Comparison of ENCODE assay signal across 13 cellular contexts in the genomic region with DNA sequence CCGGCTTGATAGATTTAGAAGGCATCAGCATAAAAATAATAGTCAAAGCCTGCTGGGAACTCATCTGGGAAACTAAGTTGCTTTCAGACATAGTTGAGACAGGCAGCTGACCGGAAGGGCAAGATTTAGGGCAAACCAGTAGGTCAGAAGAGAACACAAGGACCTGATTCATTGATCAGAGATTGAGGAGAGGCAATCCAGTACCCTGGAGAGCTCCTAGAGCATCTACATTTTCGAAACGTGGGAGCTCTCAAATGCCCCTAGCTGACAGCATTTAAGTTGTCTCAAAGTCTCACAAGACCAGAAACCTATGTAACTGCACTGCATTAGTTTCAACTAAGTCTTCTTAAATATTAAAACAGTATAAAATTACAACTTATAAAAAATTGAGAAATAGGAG. TPM values are rescaled to one million over a fixed set of nuclear protein-coding genes. Genes with fewer than 3 reads are reported as not detected.
DNase-seq lines count a peak whose midpoint lies in the region; ATAC-seq and TF ChIP-seq lines count a peak whose summit lies in the region.
"Had no signal": no experiment of that assay in that cellular context is flagged by ENCODE, and none has a peak within 500 bp of the region (broad histone marks: within the 10 kb centered on the region; RNA-seq: fewer than 3 reads in every experiment).

No MANE protein-coding gene starts in this region.

- no peaks in the 10 kb centered on the region for H3K4me1 Mint-ChIP-seq in activated CD8-positive, alpha-beta T cell treated with anti-CD3 and anti-CD28 coated beads, Interleukin-2, amount 10 ng/mL, durations not matched to agents 7 days and 5 days (ENCODE audit: low read depth)

- H3K9me2 ChIP-seq in hepatocyte (replicated peaks; ENCODE audit: insufficient read depth) = no peaks in the 10 kb centered on the region

- in situ Hi-C loops in KBM-7 (cut with MboI; ENCODE audit: low pct_unique_long_range_greater_than_20kb, low sequenced_read_pairs) = no loop called here

- H3K9ac ChIP-seq in DND-41 (ENCODE audit: low read depth, low read length) = no peak overlapping the region

- H3K36me3 ChIP-seq in DND-41 (ENCODE audit: insufficient read depth, low read length) (no peaks in the 10 kb centered on the region), hepatocyte (replicated peaks; ENCODE audit: insufficient read depth, low read depth) (no peaks in the 10 kb centered on the region)
- H3K36me3 ChIP-seq: ovary had no signal

- no peak overlapping the region for H3K4me3 ChIP-seq in DND-41 (ENCODE audit: low read depth in 1 of 2, low read length in 2 of 2)
- no peak overlapping the region for H3K4me3 ChIP-seq in hepatocyte
- H3K4me3 ChIP-seq: coronary artery, ovary had no signal

- H3K9me3 ChIP-seq in DND-41 (ENCODE audit: insufficient read depth, low read length, severe bottlenecking) = no peaks in the 10 kb centered on the region
- H3K9me3 ChIP-seq in hepatocyte (ENCODE audit: low read depth) = no peaks in the 10 kb centered on the region
- H3K9me3 ChIP-seq: ovary had no signal

- H3K27me3 Mint-ChIP-seq in activated CD8-positive, alpha-beta T cell treated with anti-CD3 and anti-CD28 coated beads, Interleukin-2, amount 10 ng/mL, durations not matched to agents 7 days and 5 days (ENCODE audit: low read depth) = peaks cover 21% of the 10 kb centered on the region

- no peaks in the 10 kb centered on the region for H3K36me3 Mint-ChIP-seq in activated CD8-positive, alpha-beta T cell treated with anti-CD3 and anti-CD28 coated beads, Interleukin-2, amount 10 ng/mL, durations not matched to agents 7 days and 5 days (ENCODE audit: low read depth)

- no peak overlapping the region for H3K27ac Mint-ChIP-seq in activated CD8-positive, alpha-beta T cell treated with anti-CD3 and anti-CD28 coated beads, Interleukin-2, amount 10 ng/mL, durations not matched to agents 7 days and 5 days

- H3K27me3 ChIP-seq in DND-41 (ENCODE audit: insufficient read depth, low read length, poor library complexity) (no peaks in the 10 kb centered on the region), hepatocyte (no peaks in the 10 kb centered on the region)
- H3K27me3 ChIP-seq: ovary had no signal

- H3K79me2 ChIP-seq in DND-41 (ENCODE audit: insufficient read depth, low read length) (no peaks in the 10 kb centered on the region), hepatocyte (no peaks in the 10 kb centered on the region)

- POLR2A ChIA-PET in activated CD8-positive, alpha-beta T cell treated with anti-CD3 and anti-CD28 coated beads, Interleukin-2, amount 10 ng/mL, durations not matched to agents 7 days and 5 days (lab: Charles Lee) = interaction anchor here (1.8 kb wide), 1 partner anchor 23 kb away, joined by 8 read pairs; a partner anchor contains a TSS

- CTCF ChIA-PET in activated CD8-positive, alpha-beta T cell treated with anti-CD3 and anti-CD28 coated beads, Interleukin-2, amount 10 ng/mL, durations not matched to agents 7 days and 5 days (lab: Charles Lee) = interaction anchor here (0.9 to 1.7 kb wide), 5 partner anchors 23 to 96 kb away, joined by 3 to 4 read pairs (median 4); a partner anchor contains a TSS

- no peaks in the 10 kb centered on the region for H3K9me3 Mint-ChIP-seq in activated CD8-positive, alpha-beta T cell treated with anti-CD3 and anti-CD28 coated beads, Interleukin-2, amount 10 ng/mL, durations not matched to agents 7 days and 5 days (ENCODE audit: insufficient read depth)

- TF ChIP-seq CTCF in DND-41 (IDR thresholded peaks at IDR 0.05; ENCODE audit: borderline replicate concordance, extremely low read depth, low read length, poor library complexity, severe bottlenecking) (no peak), hepatocyte (IDR thresholded peaks at IDR 0.05; ENCODE audit: poor library complexity) (no peak)

- H3K4me2 ChIP-seq in DND-41 (ENCODE audit: insufficient read depth, low read length) = no peak overlapping the region
- no peak overlapping the region for H3K4me2 ChIP-seq in hepatocyte

- no peaks in the 10 kb centered on the region for H4K20me1 ChIP-seq in DND-41 (ENCODE audit: insufficient read depth, low read length)
- no peaks in the 10 kb centered on the region for H4K20me1 ChIP-seq in hepatocyte (ENCODE audit: insufficient read depth, poor library complexity, severe bottlenecking)

- H3K4me1 ChIP-seq in DND-41 (ENCODE audit: insufficient read depth, low read length) (peaks cover 11% of the 10 kb centered on the region), hepatocyte (ENCODE audit: insufficient read depth) (no peaks in the 10 kb centered on the region)

- DNase-seq in DND-41 (peak; percentile 44), KBM-7 (peak; percentile 36), hepatocyte (ENCODE audit: low spot score) (peak; percentile 61), NCI-H187 (lab: John Stamatoyannopoulos, UW) (no peak), DMS153 (lab: John Stamatoyannopoulos, UW) (no peak)
- peak; percentile 59 for DNase-seq in activated CD8-positive, alpha-beta T cell treated with anti-CD3 and anti-CD28 coated beads, Interleukin-2, amount 10 ng/mL, durations not matched to agents 7 days and 5 days
- DNase-seq: activated T-cell treated with anti-CD3 and anti-CD28 coated beads for 4 hours, ovary, SW 1271 had no signal

- H3K4me3 Mint-ChIP-seq in activated CD8-positive, alpha-beta T cell treated with anti-CD3 and anti-CD28 coated beads, Interleukin-2, amount 10 ng/mL, durations not matched to agents 7 days and 5 days = no peak overlapping the region

- WGBS in hepatocyte (ENCODE audit: low lambda C conversion rate, missing lambda C conversion rate) = 28% methylated on average over 4 of the region's 4 CpGs

- ATAC-seq in DND-41 (ENCODE audit: insufficient read depth, low read depth) = peak; percentile 63
- no peak for ATAC-seq in activated CD8-positive, alpha-beta T cell treated with anti-CD3 and anti-CD28 coated beads, Interleukin-2, amount 10 ng/mL, durations not matched to agents 7 days and 5 days
- ATAC-seq in GM18519 (IDR thresholded peaks at IDR 0.05; ENCODE audit: low FRiP score, unreplicated experiment) = no peak
- no peak for ATAC-seq in GM21576 (IDR thresholded peaks at IDR 0.05; ENCODE audit: unreplicated experiment)

- H3K27ac ChIP-seq in DND-41 (ENCODE audit: low read length) (no peak overlapping the region), hepatocyte (no peak overlapping the region)
- H3K27ac ChIP-seq: coronary artery, HL-60, ovary had no signal

- H2AFZ ChIP-seq in DND-41 (ENCODE audit: low read depth, low read length) (no peak overlapping the region), hepatocyte (no peak overlapping the region)

RNA-seq across cellular contexts. Expression of a gene that starts 22.9 kb away (rescaled TPM):
- 10 to 100 TPM; 56.4 to 63.2 TPM for total RNA-seq in activated CD8-positive, alpha-beta T cell treated with anti-CD3 and anti-CD28 coated beads, Interleukin-2, amount 10 ng/mL, durations not matched to agents 7 days and 5 days
- 29.7 and 30.5 TPM in 2 replicates for total RNA-seq in hepatocyte
- polyA plus RNA-seq in hepatocyte = 37.7 and 49.3 TPM in 2 replicates

Comparison
In these comparisons a context has a peak if more than half of its experiments do, and no peak if none do; other contexts are left out.
1. DNase-seq: peak in DND-41 (single experiment), KBM-7 (single experiment), activated CD8-positive, alpha-beta T cell treated with anti-CD3 and anti-CD28 coated beads, Interleukin-2, amount 10 ng/mL, durations not matched to agents 7 days and 5 days (single experiment) and hepatocyte (single experiment); none in NCI-H187 (0 of 2) and DMS153 (single experiment).